8 cellular contexts compared by ENCODE assay signal in the genomic region with DNA sequence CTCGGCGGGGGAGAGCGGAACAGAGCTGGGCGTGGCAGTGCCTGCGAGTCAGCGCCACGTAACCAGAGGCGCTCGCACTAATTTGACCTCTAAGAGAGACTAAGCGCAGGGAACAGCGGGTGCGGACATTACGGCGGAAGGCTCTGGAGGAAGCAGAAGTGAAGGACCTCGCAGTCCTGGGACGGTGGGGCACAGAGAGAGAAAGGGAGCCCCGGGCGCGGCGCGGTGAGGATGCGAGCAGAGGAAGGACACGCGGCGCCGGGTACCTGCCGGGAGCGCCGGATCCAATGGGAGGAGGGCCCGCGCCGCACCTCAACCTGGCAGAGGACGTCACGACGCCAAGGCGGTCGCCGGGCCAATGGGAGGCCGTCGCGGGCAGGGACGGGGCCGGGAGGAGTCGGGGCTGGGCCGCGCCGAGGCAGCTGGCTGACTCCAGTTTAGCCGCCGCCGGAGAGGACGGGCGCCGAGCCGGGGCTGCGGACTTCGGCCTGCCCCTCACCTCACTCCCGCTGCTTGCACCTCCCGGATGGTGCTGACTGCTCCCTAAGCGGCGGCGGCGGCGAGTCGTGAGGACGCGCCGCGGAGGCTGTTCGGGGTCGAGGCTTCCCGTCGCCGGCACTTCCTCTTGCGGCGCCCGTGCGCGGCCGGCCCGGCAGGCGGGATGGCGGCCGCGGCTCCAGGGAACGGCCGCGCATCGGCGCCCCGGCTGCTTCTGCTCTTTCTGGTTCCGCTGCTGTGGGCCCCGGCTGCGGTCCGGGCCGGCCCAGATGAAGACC. TPM values are rescaled to one million over a fixed set of nuclear protein-coding genes. Genes with fewer than 3 reads are reported as not detected.
A peak's percentile ranks its signal among the peaks of the same experiment; 100 is the strongest.
DNase-seq lines count a peak whose midpoint lies in the region; ATAC-seq and TF ChIP-seq lines count a peak whose summit lies in the region.

A gene with protein sequence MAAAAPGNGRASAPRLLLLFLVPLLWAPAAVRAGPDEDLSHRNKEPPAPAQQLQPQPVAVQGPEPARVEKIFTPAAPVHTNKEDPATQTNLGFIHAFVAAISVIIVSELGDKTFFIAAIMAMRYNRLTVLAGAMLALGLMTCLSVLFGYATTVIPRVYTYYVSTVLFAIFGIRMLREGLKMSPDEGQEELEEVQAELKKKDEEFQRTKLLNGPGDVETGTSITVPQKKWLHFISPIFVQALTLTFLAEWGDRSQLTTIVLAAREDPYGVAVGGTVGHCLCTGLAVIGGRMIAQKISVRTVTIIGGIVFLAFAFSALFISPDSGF (plus strand): TSS at position 429 of the 776 bp plus-strand sequence. CDS start 233 bp downstream, at position 662.

- TF ChIP-seq CTCF in AG04449 (IDR thresholded peaks at IDR 0.05; ENCODE audit: insufficient read depth, low read length, missing control alignments) (no peak), WI38 (IDR thresholded peaks at IDR 0.05; ENCODE audit: low read depth, low read length) (no peak), mammary epithelial cell (conservative IDR thresholded peaks at IDR 0.05 in 1 of 2, IDR thresholded peaks at IDR 0.05 in 1 of 2; ENCODE audit: extremely low read depth in 1 of 2, insufficient read depth in 1 of 2, low read depth in 1 of 2, low read length in 2 of 2) (no peak), smooth muscle cell (IDR thresholded peaks at IDR 0.05; ENCODE audit: borderline replicate concordance, insufficient read depth, poor library complexity, severe bottlenecking) (no peak)

- ATAC-seq in GM18909 (IDR thresholded peaks at IDR 0.05; ENCODE audit: poor library complexity, unreplicated experiment) (peak; percentile 93), HG03159 (IDR thresholded peaks at IDR 0.05; ENCODE audit: unreplicated experiment) (peak; percentile 94)

- CTCF ChIA-PET in AG04449 (lab: Yijun Ruan, JAX): interaction anchor here (0.8 to 4.2 kb wide), 6 partner anchors 13 to 425 kb away, joined by 3 to 40 read pairs (median 4); a partner anchor contains a TSS
- CTCF ChIA-PET in mammary epithelial cell (lab: Charles Lee; ENCODE audit: low non-redundant PET): interaction anchor here (0.6 kb wide), 1 partner anchor 239 kb away, joined by 3 read pairs; no protein-coding TSS in a partner anchor

- peaks cover 19% of the 10 kb centered on the region for H3F3A ChIP-seq in smooth muscle cell (ENCODE audit: low read depth)

- H3K4me2 ChIP-seq in mammary epithelial cell (ENCODE audit: insufficient read depth, low read depth, low read length) (peak within 1 kb of the TSS; percentile 89), smooth muscle cell (peak within 1 kb of the TSS; percentile 97)

- peaks cover 46% of the 10 kb centered on the region for H3K79me2 ChIP-seq in mammary epithelial cell (ENCODE audit: insufficient read depth, low read length)
- H3K79me2 ChIP-seq in smooth muscle cell (ENCODE audit: low read depth): peaks cover 47% of the 10 kb centered on the region

- H3K9me3 ChIP-seq in mammary epithelial cell (replicated peaks; ENCODE audit: insufficient read depth, low read length) (no peaks in the 10 kb centered on the region), smooth muscle cell (replicated peaks; ENCODE audit: low read depth) (no peaks in the 10 kb centered on the region)

- H3K9ac ChIP-seq in mammary epithelial cell (ENCODE audit: insufficient read depth, low read length) (peak within 1 kb of the TSS; percentile 96), smooth muscle cell (ENCODE audit: low read depth) (peak within 1 kb of the TSS; percentile 94)

- dilution Hi-C loops in mammary epithelial cell (cut with HindIII; ENCODE audit: low sequenced_read_pairs): no loop called here

- BruUV-seq in mammary epithelial cell (replicated peaks; lab: Mats Ljungman, UMichigan): no TSS peak

- H3K27me3 ChIP-seq in mammary epithelial cell (ENCODE audit: insufficient read depth, low read length) (no peaks in the 10 kb centered on the region), smooth muscle cell (ENCODE audit: low read depth) (no peaks in the 10 kb centered on the region)

- in situ Hi-C loops in mammary epithelial cell (cut with MboI; ENCODE audit: low sequenced_read_pairs in 2 of 2): loop anchor here in 1 of 2 donors (5.0 kb wide), 1 partner anchor 38 kb away; no protein-coding TSS in a partner anchor

- H4K20me1 ChIP-seq in mammary epithelial cell (ENCODE audit: insufficient read depth, low read length) (peaks cover 8% of the 10 kb centered on the region), smooth muscle cell (ENCODE audit: low read depth) (peaks cover 44% of the 10 kb centered on the region)

- H3K4me3 ChIP-seq in AG04449 (ENCODE audit: low read depth, low read length): peak within 1 kb of the TSS; percentile 82
- H3K4me3 ChIP-seq in WI38 (ENCODE audit: low read depth, low read length): peak within 1 kb of the TSS; percentile 92
- H3K4me3 ChIP-seq in mammary epithelial cell (replicated peaks in 1 of 3; ENCODE audit: insufficient read depth in 1 of 3, low read depth in 2 of 3, low read length in 3 of 3): peak within 1 kb of the TSS; percentile 74 to 96 (median 85)
- H3K4me3 ChIP-seq in smooth muscle cell: peak within 1 kb of the TSS; percentile 92

- peak within 1 kb of the TSS; percentile 89 for H3K27ac ChIP-seq in mammary epithelial cell (ENCODE audit: insufficient read depth, low read depth, low read length)
- peak within 1 kb of the TSS; percentile 96 for H3K27ac ChIP-seq in smooth muscle cell (ENCODE audit: low read depth)

- H2AFZ ChIP-seq in mammary epithelial cell (ENCODE audit: low read depth, low read length) (peak within 1 kb of the TSS; percentile 97), smooth muscle cell (ENCODE audit: low read depth) (peak within 1 kb of the TSS; percentile 61)

- DNase-seq in AG04449 (ENCODE audit: low read depth, low spot score) (no peak), NCI-H2227 (lab: John Stamatoyannopoulos, UW; ENCODE audit: unreplicated experiment) (peak; percentile 87), mammary epithelial cell (peak; percentile 93), iPS-NIHi11 (ENCODE audit: low spot score) (peak; percentile 97), smooth muscle cell (lab: John Stamatoyannopoulos, UW; ENCODE audit: unreplicated experiment) (peak; percentile 78)

- POLR2A ChIA-PET in AG04449 (lab: Yijun Ruan, JAX): interaction anchor here (0.9 to 2.2 kb wide), 11 partner anchors 9 to 154 kb away, joined by 3 to 8 read pairs (median 5); a partner anchor contains a TSS

- intact Hi-C loops in mammary epithelial cell (cut with micrococcal nuclease): loop anchor here (1.0 to 5.0 kb wide), 3 partner anchors 37 to 423 kb away; a partner anchor contains a TSS

- WGBS in mammary epithelial cell (ENCODE audit: low coverage, missing lambda C conversion rate): 0% methylated on average over 10 of the region's 95 CpGs
- WGBS in smooth muscle cell (ENCODE audit: low lambda C conversion rate): 1% methylated on average over 71 of the region's 95 CpGs

- H3K36me3 ChIP-seq in mammary epithelial cell (ENCODE audit: insufficient read depth, low read length) (peaks cover 5% of the 10 kb centered on the region), smooth muscle cell (ENCODE audit: low read depth) (no peaks in the 10 kb centered on the region)

- H3K4me1 ChIP-seq in mammary epithelial cell (ENCODE audit: insufficient read depth, low read length): peaks cover 17% of the 10 kb centered on the region
- peaks cover 20% of the 10 kb centered on the region for H3K4me1 ChIP-seq in smooth muscle cell (ENCODE audit: low read depth)

RNA-seq across cellular contexts. Expression of the gene that starts here (rescaled TPM):
- total RNA-seq in mammary epithelial cell (100 to 1,000 TPM; 101 to 121 TPM), smooth muscle cell (235 and 266 TPM in 2 replicates)
- polyA plus RNA-seq in mammary epithelial cell (57.2 TPM), smooth muscle cell (167 and 178 TPM in 2 replicates)
- 178 TPM for polyA minus RNA-seq in mammary epithelial cell
